8 cellular contexts compared by ENCODE assay signal in the genomic region with DNA sequence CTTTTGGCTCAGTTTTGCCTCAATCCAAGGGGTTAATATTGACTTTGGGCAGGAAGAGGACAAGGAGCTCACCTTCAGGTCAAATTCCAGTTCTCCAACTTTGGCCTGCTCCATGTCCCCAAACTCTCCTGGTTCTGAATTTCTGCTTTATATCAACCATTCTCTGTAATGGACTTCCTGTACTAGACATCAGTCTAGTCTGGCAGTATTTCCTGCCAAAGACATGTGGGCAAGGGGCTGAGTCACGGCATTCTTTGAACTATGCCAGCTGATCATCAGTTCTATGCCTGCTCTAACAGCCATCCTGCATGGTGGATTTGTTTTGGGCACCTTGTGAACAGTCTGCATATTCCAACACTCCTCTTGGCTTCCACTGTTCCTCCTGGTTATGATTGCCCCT.
A peak's percentile ranks its signal among the peaks of the same experiment; 100 is the strongest.
DNase-seq lines count a peak whose midpoint lies in the region; ATAC-seq and TF ChIP-seq lines count a peak whose summit lies in the region.

No MANE protein-coding gene starts in this region.

- no peaks in the 10 kb centered on the region for H3K9me2 ChIP-seq in hepatocyte (replicated peaks; ENCODE audit: insufficient read depth)

- H3F3A ChIP-seq in smooth muscle cell (ENCODE audit: low read depth), result no peaks in the 10 kb centered on the region

- H3K4me1 ChIP-seq in thoracic aorta (ENCODE audit: control insufficient read depth in 1 of 2, low read depth in 2 of 2), result peaks cover 8 to 9% of the 10 kb centered on the region in 2 donors
- no peaks in the 10 kb centered on the region for H3K4me1 ChIP-seq in hepatocyte (ENCODE audit: insufficient read depth)
- H3K4me1 ChIP-seq in smooth muscle cell (ENCODE audit: low read depth), result no peaks in the 10 kb centered on the region

- H3K9me3 ChIP-seq in thoracic aorta (no peaks in the 10 kb centered on the region), hepatocyte (ENCODE audit: low read depth) (no peaks in the 10 kb centered on the region), smooth muscle cell (replicated peaks; ENCODE audit: low read depth) (no peaks in the 10 kb centered on the region)

- TF ChIP-seq CTCF in thoracic aorta (IDR thresholded peaks at IDR 0.05) (no peak), hepatocyte (IDR thresholded peaks at IDR 0.05; ENCODE audit: poor library complexity) (no peak), smooth muscle cell (IDR thresholded peaks at IDR 0.05; ENCODE audit: borderline replicate concordance, insufficient read depth, poor library complexity, severe bottlenecking) (no peak)

- H3K4me3 ChIP-seq in Jurkat, Clone E6-1 (ENCODE audit: low read length), result no peak overlapping the region
- H3K4me3 ChIP-seq in thoracic aorta (no peak overlapping the region), hepatocyte (no peak overlapping the region), smooth muscle cell (no peak overlapping the region)

- WGBS in hepatocyte (ENCODE audit: low lambda C conversion rate, missing lambda C conversion rate), result 89% methylated on average over 1 of the region's 1 CpG
- WGBS in smooth muscle cell (ENCODE audit: low lambda C conversion rate), result 86% methylated on average over 1 of the region's 1 CpG

- no peaks in the 10 kb centered on the region for H3K36me3 ChIP-seq in thoracic aorta
- no peaks in the 10 kb centered on the region for H3K36me3 ChIP-seq in hepatocyte (replicated peaks; ENCODE audit: insufficient read depth, low read depth)
- H3K36me3 ChIP-seq in smooth muscle cell (ENCODE audit: low read depth), result peaks cover 3% of the 10 kb centered on the region

- H3K27me3 ChIP-seq in thoracic aorta (replicated peaks; ENCODE audit: insufficient read depth), result no peaks in the 10 kb centered on the region
- no peaks in the 10 kb centered on the region for H3K27me3 ChIP-seq in hepatocyte
- H3K27me3 ChIP-seq in smooth muscle cell (ENCODE audit: low read depth), result no peaks in the 10 kb centered on the region

- no peak overlapping the region for H3K9ac ChIP-seq in smooth muscle cell (ENCODE audit: low read depth)

- in situ Hi-C loops in ACHN (cut with HindIII; ENCODE audit: low pct_ligation_motif_present, low pct_unique_long_range_greater_than_20kb, low sequenced_read_pairs), result no loop called here

- no peak overlapping the region for H3K4me2 ChIP-seq in hepatocyte
- H3K4me2 ChIP-seq in smooth muscle cell, result no peak overlapping the region

- H3K79me2 ChIP-seq in hepatocyte, result peaks cover 27% of the 10 kb centered on the region
- peaks cover 62% of the 10 kb centered on the region for H3K79me2 ChIP-seq in smooth muscle cell (ENCODE audit: low read depth)

- DNase-seq in ACHN (peak; percentile 82), activated T-cell treated with anti-CD3 and anti-CD28 coated beads for 24 hours (ENCODE audit: low read depth) (peak; percentile 35), iris pigment epithelial cell (ENCODE audit: low read depth) (peak; percentile 39), thoracic aorta (ENCODE audit: low spot score) (peak; percentile 8), hepatocyte (ENCODE audit: low spot score) (no peak), smooth muscle cell (lab: John Stamatoyannopoulos, UW; ENCODE audit: unreplicated experiment) (no peak), NCI-H1694 treated with DMSO at 0.1 percent for 48 hours (lab: John Stamatoyannopoulos, UW) (no peak)
- peak; percentile 53 for DNase-seq in Jurkat, Clone E6-1 (ENCODE audit: low read depth, low spot score)

- H4K20me1 ChIP-seq in hepatocyte (ENCODE audit: insufficient read depth, poor library complexity, severe bottlenecking) (no peaks in the 10 kb centered on the region), smooth muscle cell (ENCODE audit: low read depth) (no peaks in the 10 kb centered on the region)

- ATAC-seq in thoracic aorta (ENCODE audit: insufficient number of reproducible peaks, low FRiP score, low read depth), result peak; percentile 44

- H3K27ac ChIP-seq in thoracic aorta, result peak overlapping the region; percentile 7 to 45
- no peak overlapping the region for H3K27ac ChIP-seq in hepatocyte
- no peak overlapping the region for H3K27ac ChIP-seq in smooth muscle cell (ENCODE audit: low read depth)

- H2AFZ ChIP-seq in hepatocyte (no peak overlapping the region), smooth muscle cell (ENCODE audit: low read depth) (no peak overlapping the region)

Comparison
In these comparisons a context has a peak if more than half of its experiments do, and no peak if none do; other contexts are left out.
1. DNase-seq: peak in ACHN (single experiment), Jurkat, Clone E6-1 (single experiment), activated T-cell treated with anti-CD3 and anti-CD28 coated beads for 24 hours (single experiment), iris pigment epithelial cell (single experiment) and thoracic aorta (single experiment); none in hepatocyte (single experiment), smooth muscle cell (single experiment) and NCI-H1694 treated with DMSO at 0.1 percent for 48 hours (single experiment).
2. H3K27ac ChIP-seq: peak in thoracic aorta (2 of 2); none in hepatocyte (single experiment) and smooth muscle cell (single experiment).